ENCODE assay signal across 1 cellular context in the genomic region with DNA sequence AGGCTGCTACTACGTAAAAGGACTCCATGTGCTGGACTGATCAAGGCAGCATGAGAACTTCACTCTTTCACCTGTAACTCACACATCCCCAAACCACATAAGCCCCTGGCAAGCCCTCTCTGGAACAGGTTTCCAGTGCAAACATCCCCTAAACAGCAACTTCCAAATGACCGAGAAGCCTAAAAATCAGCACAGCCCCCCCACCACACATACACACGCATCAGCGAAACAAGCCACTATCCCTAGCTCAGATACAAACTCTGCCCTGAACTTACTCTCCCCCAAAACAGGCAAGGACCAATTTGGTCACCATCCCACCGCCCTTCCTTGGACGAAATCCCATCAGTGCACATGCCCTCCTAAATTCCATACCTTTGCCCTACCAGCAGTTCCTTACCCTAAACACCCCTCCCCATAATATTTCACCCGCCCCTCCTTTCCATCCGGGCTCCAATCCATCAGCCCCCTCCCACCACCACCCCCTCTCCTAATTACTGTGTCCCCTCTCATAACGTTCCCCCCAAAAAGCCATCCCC.
TF ChIP-seq lines count a peak whose summit lies in the region.

No MANE protein-coding gene starts in this region.

TF ChIP-seq in liver, 16 proteins besides CTCF, POLR2A, EP300 and RAD21 (continued from another document):
- TF ChIP-seq, protein P1, sequence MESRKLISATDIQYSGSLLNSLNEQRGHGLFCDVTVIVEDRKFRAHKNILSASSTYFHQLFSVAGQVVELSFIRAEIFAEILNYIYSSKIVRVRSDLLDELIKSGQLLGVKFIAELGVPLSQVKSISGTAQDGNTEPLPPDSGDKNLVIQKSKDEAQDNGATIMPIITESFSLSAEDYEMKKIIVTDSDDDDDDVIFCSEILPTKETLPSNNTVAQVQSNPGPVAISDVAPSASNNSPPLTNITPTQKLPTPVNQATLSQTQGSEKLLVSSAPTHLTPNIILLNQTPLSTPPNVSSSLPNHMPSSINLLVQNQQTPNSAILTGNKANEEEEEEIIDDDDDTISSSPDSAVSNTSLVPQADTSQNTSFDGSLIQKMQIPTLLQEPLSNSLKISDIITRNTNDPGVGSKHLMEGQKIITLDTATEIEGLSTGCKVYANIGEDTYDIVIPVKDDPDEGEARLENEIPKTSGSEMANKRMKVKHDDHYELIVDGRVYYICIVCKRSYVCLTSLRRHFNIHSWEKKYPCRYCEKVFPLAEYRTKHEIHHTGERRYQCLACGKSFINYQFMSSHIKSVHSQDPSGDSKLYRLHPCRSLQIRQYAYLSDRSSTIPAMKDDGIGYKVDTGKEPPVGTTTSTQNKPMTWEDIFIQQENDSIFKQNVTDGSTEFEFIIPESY (IDR thresholded peaks at IDR 0.05) = no peak
- no peak for TF ChIP-seq SP1 (IDR thresholded peaks at IDR 0.05)
- no peak for TF ChIP-seq NR2F2 (IDR thresholded peaks at IDR 0.05)
- no peak for TF ChIP-seq GABPA (IDR thresholded peaks at IDR 0.05 in 1 of 2, conservative IDR thresholded peaks at IDR 0.05 in 1 of 2)
- no peak for TF ChIP-seq RXRA (IDR thresholded peaks at IDR 0.05)
- no peak for TF ChIP-seq TAF1 (conservative IDR thresholded peaks at IDR 0.05)
- TF ChIP-seq FOXA1 (IDR thresholded peaks at IDR 0.05) = no peak
- TF ChIP-seq HNF4A (conservative IDR thresholded peaks at IDR 0.05) = no peak
